Comparison of ENCODE assay signal across 8 cellular contexts in the genomic region with DNA sequence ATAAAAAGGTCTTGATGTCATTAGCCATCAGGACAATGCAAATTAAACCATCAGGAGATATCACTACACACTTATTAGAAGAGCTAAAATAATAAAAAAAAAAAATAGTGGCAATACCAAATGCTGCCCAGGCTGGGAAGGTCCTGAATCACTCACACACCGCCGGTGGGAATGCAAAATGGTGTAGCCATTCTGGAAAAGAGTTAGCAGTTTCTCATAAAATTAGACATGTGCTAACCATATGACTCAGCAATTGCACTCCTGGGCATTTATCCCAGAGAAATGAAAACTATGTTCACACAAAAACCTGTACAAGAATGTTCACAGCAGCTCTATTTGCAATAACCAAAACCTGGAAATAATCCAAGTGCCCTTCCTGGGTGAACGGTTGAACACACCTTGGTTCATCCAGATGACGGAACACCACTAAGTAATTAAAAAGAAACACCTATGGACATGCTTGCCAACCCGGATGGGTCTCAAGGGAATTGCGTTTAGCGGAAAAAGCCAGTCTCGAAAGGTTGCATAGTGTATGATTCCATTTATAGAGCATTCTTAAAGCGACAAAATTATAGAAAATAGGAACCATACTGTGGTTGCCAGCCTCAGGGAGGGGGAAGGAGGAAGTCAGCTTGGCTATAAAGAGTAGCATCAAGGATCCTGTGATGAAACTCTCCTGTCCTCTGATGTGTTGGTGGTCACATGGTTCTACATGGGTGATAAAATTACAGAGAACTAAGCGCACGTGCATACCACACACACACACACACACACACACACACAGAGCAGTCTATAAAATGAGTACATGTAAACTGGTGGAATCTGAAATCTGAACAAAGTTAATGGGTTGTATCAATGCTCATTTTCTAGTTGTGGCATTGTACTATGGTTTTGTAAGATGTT. TPM values are rescaled to one million over a fixed set of nuclear protein-coding genes. Genes with fewer than 3 reads are reported as not detected.
DNase-seq lines count a peak whose midpoint lies in the region; ATAC-seq, FAIRE-seq and TF ChIP-seq lines count a peak whose summit lies in the region.

No MANE protein-coding gene starts in this region.

- H3K9me3 ChIP-seq in BLaER1 = no peaks in the 10 kb centered on the region

- H3K4me3 ChIP-seq in BLaER1 (peak overlapping the region; percentile 51), bronchial epithelial cell (ENCODE audit: low read depth, low read length) (no peak overlapping the region)

- peaks cover 80% of the 10 kb centered on the region for H4K20me1 ChIP-seq in BLaER1

- no peak for FAIRE-seq in bronchial epithelial cell (lab: Jason Lieb, UNC)

- peak; percentile 100 for DNase-seq in bronchial epithelial cell (ENCODE audit: low read depth)
- peak; percentile 78 for DNase-seq in medulla oblongata (ENCODE audit: extremely low spot score)
- no peak for DNase-seq in globus pallidus (ENCODE audit: low spot score)
- DNase-seq in 8988T = no peak

- H3K4me2 ChIP-seq in BLaER1 = peak overlapping the region; percentile 98

- peak; percentile 41 for ATAC-seq in GM18868 (IDR thresholded peaks at IDR 0.05; ENCODE audit: unreplicated experiment)
- peak; percentile 24 for ATAC-seq in HG03520 (IDR thresholded peaks at IDR 0.05; ENCODE audit: unreplicated experiment)

- peaks cover 78% of the 10 kb centered on the region for H3K4me1 ChIP-seq in BLaER1

- no peaks in the 10 kb centered on the region for H3K27me3 ChIP-seq in BLaER1
- no peaks in the 10 kb centered on the region for H3K27me3 ChIP-seq in bronchial epithelial cell (ENCODE audit: control insufficient read depth, insufficient read depth, low read length)

- TF ChIP-seq POLR2A in Raji (IDR thresholded peaks at IDR 0.05; ENCODE audit: insufficient read depth, low read depth, low read length) = 0 out of 2 replicates have a peak, but pooled peaks have one; percentile 29

- H3K36me3 ChIP-seq in BLaER1 (peaks cover 10% of the 10 kb centered on the region), bronchial epithelial cell (ENCODE audit: control insufficient read depth, insufficient read depth, low read length) (no peaks in the 10 kb centered on the region)

- peak overlapping the region; percentile 54; the same call in 1 of the 2 replicates for H3K9ac ChIP-seq in BLaER1

- TF ChIP-seq CTCF in bronchial epithelial cell (IDR thresholded peaks at IDR 0.05; ENCODE audit: insufficient read depth, low read length, severe bottlenecking) = no peak

- peak overlapping the region; percentile 98 for H3K27ac ChIP-seq in BLaER1

RNA-seq across cellular contexts. Expression of a gene that starts 4.6 kb away (rescaled TPM):
- total RNA-seq in bronchial epithelial cell = 21.3 and 26.6 TPM in 2 replicates

Comparison
In these comparisons a context has a peak if more than half of its experiments do, and no peak if none do; other contexts are left out.
1. DNase-seq: peak in bronchial epithelial cell (single experiment) and medulla oblongata (single experiment); none in globus pallidus (single experiment) and 8988T (single experiment).